18 cellular contexts compared by ENCODE assay signal in genomic region chr16:68548947-68549346, GRCh38. TPM values are rescaled to one million over a fixed set of nuclear protein-coding genes. Genes with fewer than 3 reads are reported as not detected.
A peak's percentile ranks its signal among the peaks of the same experiment; 100 is the strongest.
DNase-seq lines count a peak whose midpoint lies in the region; ATAC-seq lines count a peak whose summit lies in the region.
"Had no signal": no experiment of that assay in that cellular context is flagged by ENCODE, and none has a peak within 500 bp of the region (broad histone marks: within the 10 kb centered on the region; RNA-seq: fewer than 3 reads in every experiment).

No MANE protein-coding gene starts in this region.

- peak; percentile 88 to 96 for ATAC-seq in CD4-positive, CD25-positive, alpha-beta regulatory T cell (ENCODE audit: low read depth in 2 of 2)
- no peak for ATAC-seq in HG03196 (IDR thresholded peaks at IDR 0.05; ENCODE audit: unreplicated experiment)
- ATAC-seq: A549, body of pancreas had no signal

- peaks cover 4% of the 10 kb centered on the region for H3K27me3 Mint-ChIP-seq in CD4-positive, CD25-positive, alpha-beta regulatory T cell
- H3K27me3 Mint-ChIP-seq in T-helper 2 cell treated with Interferon-gamma antibody and Interleukin-4, amounts not matched to agents 5 μg/mL and 100 μg/mL, for 36 hours (ENCODE audit: low read depth) = no peaks in the 10 kb centered on the region

- peak overlapping the region; percentile 83 to 95 (median 84) for H3K27ac Mint-ChIP-seq in CD4-positive, CD25-positive, alpha-beta regulatory T cell
- no peak overlapping the region for H3K27ac Mint-ChIP-seq in T-helper 2 cell treated with Interferon-gamma antibody and Interleukin-4, amounts not matched to agents 5 μg/mL and 100 μg/mL, for 36 hours
- H3K27ac Mint-ChIP-seq: nephron had no signal

- H3K4me1 ChIP-seq in CD4-positive, CD25-positive, alpha-beta regulatory T cell (ENCODE audit: control insufficient read depth, insufficient read depth, low read length, poor library complexity, severe bottlenecking) = no peaks in the 10 kb centered on the region
- H3K4me1 ChIP-seq: A549, body of pancreas, suprapubic skin had no signal

- peak; percentile 10 for DNase-seq in activated CD4-positive, alpha-beta T cell treated with anti-CD3 and anti-CD28 coated beads, Interleukin-2, amount 50 U/mL, for 1 hour
- DNase-seq in activated CD4-positive, alpha-beta T cell treated with anti-CD3 and anti-CD28 coated beads for 4 hours = no peak
- peak in 2 of 3 donors; percentile 42 to 51 for DNase-seq in CD4-positive, CD25-positive, alpha-beta regulatory T cell
- peak; percentile 15 for DNase-seq in UCSD-AML1 (lab: John Stamatoyannopoulos, UW; ENCODE audit: unreplicated experiment)
- peak; percentile 1 for DNase-seq in effector CD8-positive, alpha-beta T cell (lab: John Stamatoyannopoulos, UW)
- DNase-seq in T-helper 2 cell treated with Interferon-gamma antibody and Interleukin-4, amounts not matched to agents 5 μg/mL and 100 μg/mL, for 36 hours (ENCODE audit: low spot score) = no peak
- no peak for DNase-seq in stimulated activated CD4-positive, alpha-beta T cell treated with anti-CD3 and anti-CD28 coated beads, Interleukin-12 subunit alpha, Interleukin-12 subunit beta, amount 100 ng/mL, for 4 hours
- DNase-seq: body of pancreas, C1 segment of cervical spinal cord, DMS153, H7, NCI-H1105 treated with DMSO at 0.1 percent for 48 hours, NCI-H69 had no signal

- no peaks in the 10 kb centered on the region for H3K27me3 ChIP-seq in CD4-positive, CD25-positive, alpha-beta regulatory T cell (ENCODE audit: control insufficient read depth, insufficient read depth, low read length)
- H3K27me3 ChIP-seq: body of pancreas, hepatocyte, suprapubic skin had no signal

- H3K9me3 ChIP-seq in CD4-positive, CD25-positive, alpha-beta regulatory T cell (ENCODE audit: control insufficient read depth in 2 of 2, low read length in 2 of 2) = peaks cover 40 to 63% of the 10 kb centered on the region in 2 experiments

- no peak overlapping the region for H3K27ac ChIP-seq in CD4-positive, CD25-positive, alpha-beta regulatory T cell (ENCODE audit: insufficient read depth, low read length, poor library complexity, severe bottlenecking)
- H3K27ac ChIP-seq: A549, body of pancreas, hepatocyte, suprapubic skin had no signal

- peak overlapping the region in 3 of 4 donors; percentile 40 to 62 (median 58) for H3K4me3 Mint-ChIP-seq in CD4-positive, CD25-positive, alpha-beta regulatory T cell
- no peak overlapping the region for H3K4me3 Mint-ChIP-seq in T-helper 2 cell treated with Interferon-gamma antibody and Interleukin-4, amounts not matched to agents 5 μg/mL and 100 μg/mL, for 36 hours
- H3K4me3 Mint-ChIP-seq: nephron had no signal

- no peak overlapping the region for H3K4me3 ChIP-seq in CD4-positive, CD25-positive, alpha-beta regulatory T cell (ENCODE audit: low read depth, low read length)
- H3K4me3 ChIP-seq: A549, body of pancreas, hepatocyte, suprapubic skin had no signal

- peaks cover 4 to 30% (median 10%) of the 10 kb centered on the region in 4 donors for H3K4me1 Mint-ChIP-seq in CD4-positive, CD25-positive, alpha-beta regulatory T cell
- peaks cover 4% of the 10 kb centered on the region for H3K4me1 Mint-ChIP-seq in T-helper 2 cell treated with Interferon-gamma antibody and Interleukin-4, amounts not matched to agents 5 μg/mL and 100 μg/mL, for 36 hours (ENCODE audit: low read depth)
- H3K4me1 Mint-ChIP-seq: nephron had no signal

- peaks cover 61% of the 10 kb centered on the region for H3K36me3 ChIP-seq in CD4-positive, CD25-positive, alpha-beta regulatory T cell (ENCODE audit: control insufficient read depth, insufficient read depth, low read length)

- H3K36me3 Mint-ChIP-seq in CD4-positive, CD25-positive, alpha-beta regulatory T cell = peaks cover 63% of the 10 kb centered on the region
- peaks cover 81% of the 10 kb centered on the region for H3K36me3 Mint-ChIP-seq in T-helper 2 cell treated with Interferon-gamma antibody and Interleukin-4, amounts not matched to agents 5 μg/mL and 100 μg/mL, for 36 hours (ENCODE audit: low read depth)

- peaks cover 0 to 47% (median 23%) of the 10 kb centered on the region in 7 donors for H3K9me3 Mint-ChIP-seq in CD4-positive, CD25-positive, alpha-beta regulatory T cell
- H3K9me3 Mint-ChIP-seq in T-helper 2 cell treated with Interferon-gamma antibody and Interleukin-4, amounts not matched to agents 5 μg/mL and 100 μg/mL, for 36 hours = peaks cover 61% of the 10 kb centered on the region

RNA-seq across cellular contexts. Expression of gene ZFP90, which starts 9.9 kb away (rescaled TPM):
- 21.5 TPM for total RNA-seq in CD4-positive, CD25-positive, alpha-beta regulatory T cell
- 10 to 100 TPM; 20.6 to 49.3 (median 27.6) TPM for polyA plus RNA-seq in CD4-positive, CD25-positive, alpha-beta regulatory T cell

Comparison
In these comparisons a context has a peak if more than half of its experiments do, and no peak if none do; other contexts are left out.
1. DNase-seq: peak in activated CD4-positive, alpha-beta T cell treated with anti-CD3 and anti-CD28 coated beads, Interleukin-2, amount 50 U/mL, for 1 hour (single experiment), CD4-positive, CD25-positive, alpha-beta regulatory T cell (2 of 3), UCSD-AML1 (single experiment) and effector CD8-positive, alpha-beta T cell (single experiment); none in activated CD4-positive, alpha-beta T cell treated with anti-CD3 and anti-CD28 coated beads for 4 hours (0 of 2), T-helper 2 cell treated with Interferon-gamma antibody and Interleukin-4, amounts not matched to agents 5 μg/mL and 100 μg/mL, for 36 hours (single experiment) and stimulated activated CD4-positive, alpha-beta T cell treated with anti-CD3 and anti-CD28 coated beads, Interleukin-12 subunit alpha, Interleukin-12 subunit beta, amount 100 ng/mL, for 4 hours (single experiment).